In the genomic region with DNA sequence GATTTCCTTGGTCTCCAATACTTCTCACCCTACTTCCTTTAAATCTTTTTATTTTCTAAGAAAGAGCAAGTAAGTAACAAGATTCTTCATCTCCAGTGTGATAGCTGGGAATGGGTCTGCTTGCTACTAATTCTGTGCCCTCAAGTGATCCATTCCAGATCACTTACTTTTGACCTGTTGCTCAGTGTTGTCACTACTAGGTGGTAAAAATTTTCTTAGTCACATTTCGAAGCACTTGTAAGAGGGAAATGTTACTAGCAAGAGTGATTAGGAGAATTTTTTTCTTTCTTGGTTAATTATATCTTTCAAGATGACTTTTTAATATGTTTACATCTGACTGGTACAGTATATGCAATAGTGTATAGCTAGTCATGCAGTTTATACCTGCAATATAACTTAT, we compare ENCODE assay signal across 12 cellular contexts. TPM values are rescaled to one million over a fixed set of nuclear protein-coding genes. Genes with fewer than 3 reads are reported as not detected.
DNase-seq lines count a peak whose midpoint lies in the region; ATAC-seq, FAIRE-seq and TF ChIP-seq lines count a peak whose summit lies in the region.
"Had no signal": no experiment of that assay in that cellular context is flagged by ENCODE, and none has a peak within 500 bp of the region (broad histone marks: within the 10 kb centered on the region; RNA-seq: fewer than 3 reads in every experiment).

No MANE protein-coding gene starts in this region.

- H3K27ac ChIP-seq in VCaP = peak overlapping the region; percentile 100; the same call in 1 of the 2 replicates

- peaks cover 41% of the 10 kb centered on the region for H3K36me3 Mint-ChIP-seq in activated T-cell treated with anti-CD3 and anti-CD28 coated beads, Interleukin-2, amount 50 U/mL, for 4 hours (ENCODE audit: insufficient read depth)
- peaks cover 41% of the 10 kb centered on the region for H3K36me3 Mint-ChIP-seq in stimulated activated memory B cell treated with anti-CD40 and anti-IgM and Interleukin-4, amounts not matched to agents 10 μg/mL and 1 μg/mL and 100 μg/mL, for 72 hours

- no peaks in the 10 kb centered on the region for H3K27me3 Mint-ChIP-seq in activated T-cell treated with anti-CD3 and anti-CD28 coated beads, Interleukin-2, amount 50 U/mL, for 4 hours (ENCODE audit: low read depth)
- H3K27me3 Mint-ChIP-seq in stimulated activated memory B cell treated with anti-CD40 and anti-IgM and Interleukin-4, amounts not matched to agents 10 μg/mL and 1 μg/mL and 100 μg/mL, for 72 hours = no peaks in the 10 kb centered on the region

- H3K4me1 Mint-ChIP-seq in activated T-cell treated with anti-CD3 and anti-CD28 coated beads, Interleukin-2, amount 50 U/mL, for 4 hours (ENCODE audit: low read depth) = peaks cover 57% of the 10 kb centered on the region
- peaks cover 65% of the 10 kb centered on the region for H3K4me1 Mint-ChIP-seq in stimulated activated memory B cell treated with anti-CD40 and anti-IgM and Interleukin-4, amounts not matched to agents 10 μg/mL and 1 μg/mL and 100 μg/mL, for 72 hours

- FAIRE-seq in GM19239 (lab: Jason Lieb, UNC) = no peak
- FAIRE-seq: GM12892 had no signal

- no peak for ATAC-seq in activated T-cell treated with anti-CD3 and anti-CD28 coated beads, Interleukin-2, amount 50 U/mL, for 4 hours
- ATAC-seq in stimulated activated memory B cell treated with anti-CD40 and anti-IgM and Interleukin-4, amounts not matched to agents 10 μg/mL and 1 μg/mL and 100 μg/mL, for 72 hours = no peak

- peak overlapping the region; percentile 70 for H3K27ac Mint-ChIP-seq in stimulated activated memory B cell treated with anti-CD40 and anti-IgM and Interleukin-4, amounts not matched to agents 10 μg/mL and 1 μg/mL and 100 μg/mL, for 72 hours

- no peak for DNase-seq in activated T-cell treated with anti-CD3 and anti-CD28 coated beads, Interleukin-2, amount 50 U/mL, for 4 hours
- DNase-seq in activated T-cell treated with anti-CD3 and anti-CD28 coated beads for 4 hours (no peak), DMS 273 (lab: John Stamatoyannopoulos, UW; ENCODE audit: unreplicated experiment) (no peak), GM19239 (ENCODE audit: insufficient read length, low spot score) (no peak), COLO829 (ENCODE audit: low spot score) (no peak)
- DNase-seq: NCI-H2107 had no signal

- H3K4me3 Mint-ChIP-seq in activated T-cell treated with anti-CD3 and anti-CD28 coated beads, Interleukin-2, amount 50 U/mL, for 4 hours = peak overlapping the region; percentile 97
- H3K4me3 Mint-ChIP-seq in stimulated activated memory B cell treated with anti-CD40 and anti-IgM and Interleukin-4, amounts not matched to agents 10 μg/mL and 1 μg/mL and 100 μg/mL, for 72 hours = peak overlapping the region; percentile 64

- TF ChIP-seq CTCF in VCaP (conservative IDR thresholded peaks at IDR 0.05) = no peak

- peak overlapping the region; percentile 10 for H3K4me3 ChIP-seq in iPS-11a (ENCODE audit: low read depth, low read length)
- H3K4me3 ChIP-seq: lung had no signal

- peaks cover 3% of the 10 kb centered on the region for H3K9me3 Mint-ChIP-seq in activated T-cell treated with anti-CD3 and anti-CD28 coated beads, Interleukin-2, amount 50 U/mL, for 4 hours
- no peaks in the 10 kb centered on the region for H3K9me3 Mint-ChIP-seq in stimulated activated memory B cell treated with anti-CD40 and anti-IgM and Interleukin-4, amounts not matched to agents 10 μg/mL and 1 μg/mL and 100 μg/mL, for 72 hours

RNA-seq across cellular contexts. Expression of gene UBAP2L, which starts 2.2 kb away (rescaled TPM):
- total RNA-seq in activated T-cell treated with anti-CD3 and anti-CD28 coated beads, Interleukin-2, amount 50 U/mL, for 4 hours = 100 to 1,000 TPM; 299 to 328 (median 318) TPM

RNA-seq across cellular contexts. Expression of gene CFAP141, which starts 16.8 kb away (rescaled TPM):
- total RNA-seq in activated T-cell treated with anti-CD3 and anti-CD28 coated beads, Interleukin-2, amount 50 U/mL, for 4 hours = not detected
- total RNA-seq: vagina had no signal

RNA-seq across cellular contexts. Expression of gene TPM3, which starts 31.0 kb away (rescaled TPM):
- total RNA-seq in activated T-cell treated with anti-CD3 and anti-CD28 coated beads, Interleukin-2, amount 50 U/mL, for 4 hours = 100 to 1,000 TPM; 788 to 834 (median 808) TPM

RNA-seq across cellular contexts. Expression of gene HAX1, which starts 49.5 kb away (rescaled TPM):
- total RNA-seq in activated T-cell treated with anti-CD3 and anti-CD28 coated beads, Interleukin-2, amount 50 U/mL, for 4 hours = 100 to 1,000 TPM; 131 to 178 (median 157) TPM
